28 cellular contexts compared by ENCODE assay signal in the genomic region with DNA sequence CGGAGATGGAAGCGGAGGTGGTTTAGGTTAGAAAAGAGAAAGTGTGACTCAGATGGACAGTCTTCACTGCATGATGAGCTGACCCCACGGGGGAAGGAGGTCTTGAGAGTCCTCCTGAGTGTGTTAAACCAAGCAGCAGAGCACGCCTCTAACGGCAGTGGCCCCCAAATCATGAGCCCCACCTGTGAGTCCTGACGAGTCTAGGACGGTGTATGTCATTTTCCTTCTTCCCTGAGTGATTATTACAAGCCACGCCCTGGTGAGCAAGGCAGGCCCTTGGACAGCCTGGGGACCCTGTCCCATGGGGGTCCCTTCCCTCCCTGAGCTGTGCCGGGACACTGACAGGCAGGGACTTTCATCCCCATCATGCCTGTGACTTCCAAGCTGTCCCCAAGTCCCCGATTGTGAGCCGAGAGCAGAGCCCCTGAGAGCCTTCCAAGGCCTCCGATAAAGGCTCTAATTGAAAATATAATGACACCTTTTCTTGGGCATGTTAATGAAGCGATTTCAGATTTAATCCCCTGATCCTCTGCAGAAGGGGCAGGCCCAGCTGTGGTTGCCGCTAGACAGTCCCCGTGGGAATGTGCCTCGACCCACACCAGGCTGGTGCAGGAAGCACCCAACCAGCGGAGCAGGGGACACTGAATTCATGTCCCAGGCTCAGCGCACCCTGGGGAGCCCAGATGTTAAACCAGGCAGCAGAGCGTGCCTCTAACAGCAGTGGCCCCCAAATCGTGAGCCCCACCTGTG.
"Had no signal": no experiment of that assay in that cellular context is flagged by ENCODE, and none has a peak within 500 bp of the region (broad histone marks: within the 10 kb centered on the region; RNA-seq: fewer than 3 reads in every experiment).

No MANE protein-coding gene starts in this region.

- H3K9me3 ChIP-seq: gastrocnemius medialis, pancreas had no signal

- ATAC-seq: activated CD4-positive, alpha-beta T cell treated with anti-CD3 and anti-CD28 coated beads for 36 hours; activated CD8-positive, alpha-beta memory T cell treated with anti-CD3 and anti-CD28 coated beads, Interleukin-2, amount 10 ng/mL, durations not matched to agents 7 days and 5 days; activated CD8-positive, alpha-beta T cell treated with anti-CD3 and anti-CD28 coated beads, Interleukin-2, amount 10 ng/mL, durations not matched to agents 7 days and 5 days; activated naive CD4-positive, alpha-beta T cell treated with anti-CD3 and anti-CD28 coated beads, Interleukin-2, amount 50 U/mL, for 72 hours; body of pancreas; effector memory CD8-positive, alpha-beta T cell; gastrocnemius medialis; left lung; pancreas; psoas muscle; stimulated activated naive B cell treated with anti-CD40 and anti-IgM and Interleukin-4, amounts not matched to agents 10 μg/mL and 1 μg/mL and 100 μg/mL, for 72 hours had no signal

- H3K4me1 Mint-ChIP-seq: activated CD4-positive, alpha-beta T cell treated with anti-CD3 and anti-CD28 coated beads for 36 hours; activated CD8-positive, alpha-beta memory T cell treated with anti-CD3 and anti-CD28 coated beads, Interleukin-2, amount 10 ng/mL, durations not matched to agents 7 days and 5 days had no signal

- H3K27ac Mint-ChIP-seq: activated CD4-positive, alpha-beta T cell treated with anti-CD3 and anti-CD28 coated beads for 36 hours; activated CD8-positive, alpha-beta memory T cell treated with anti-CD3 and anti-CD28 coated beads, Interleukin-2, amount 10 ng/mL, durations not matched to agents 7 days and 5 days; activated CD8-positive, alpha-beta T cell treated with anti-CD3 and anti-CD28 coated beads, Interleukin-2, amount 10 ng/mL, durations not matched to agents 7 days and 5 days; effector memory CD8-positive, alpha-beta T cell; nephron progenitor cell; stimulated activated naive B cell treated with anti-CD40 and anti-IgM and Interleukin-4, amounts not matched to agents 10 μg/mL and 1 μg/mL and 100 μg/mL, for 72 hours; T-helper 2 cell treated with Interferon-gamma antibody and Interleukin-4, amounts not matched to agents 5 μg/mL and 100 μg/mL, for 36 hours had no signal

- H3K27me3 ChIP-seq: body of pancreas, cardiac muscle cell, dorsolateral prefrontal cortex, gastrocnemius medialis, pancreas, tibial nerve had no signal

- H3K9me3 Mint-ChIP-seq: T-helper 2 cell treated with Interferon-gamma antibody and Interleukin-4, amounts not matched to agents 5 μg/mL and 100 μg/mL, for 36 hours had no signal

- H3K4me3 Mint-ChIP-seq: activated CD4-positive, alpha-beta T cell treated with anti-CD3 and anti-CD28 coated beads for 36 hours; activated CD8-positive, alpha-beta memory T cell treated with anti-CD3 and anti-CD28 coated beads, Interleukin-2, amount 10 ng/mL, durations not matched to agents 7 days and 5 days; activated CD8-positive, alpha-beta T cell treated with anti-CD3 and anti-CD28 coated beads, Interleukin-2, amount 10 ng/mL, durations not matched to agents 7 days and 5 days; effector memory CD8-positive, alpha-beta T cell; nephron progenitor cell; stimulated activated naive B cell treated with anti-CD40 and anti-IgM and Interleukin-4, amounts not matched to agents 10 μg/mL and 1 μg/mL and 100 μg/mL, for 72 hours; T-helper 2 cell treated with Interferon-gamma antibody and Interleukin-4, amounts not matched to agents 5 μg/mL and 100 μg/mL, for 36 hours had no signal

- H3K4me3 ChIP-seq: body of pancreas, cardiac muscle cell, coronary artery, dorsolateral prefrontal cortex, gastrocnemius medialis, left lung, pancreas, psoas muscle, sigmoid colon, tibial nerve had no signal

- H3K27ac ChIP-seq: body of pancreas, cardiac muscle cell, coronary artery, gastrocnemius medialis, left lung, pancreas, psoas muscle, sigmoid colon, tibial nerve had no signal

- H3K36me3 Mint-ChIP-seq: activated CD8-positive, alpha-beta memory T cell treated with anti-CD3 and anti-CD28 coated beads, Interleukin-2, amount 10 ng/mL, durations not matched to agents 7 days and 5 days; stimulated activated naive B cell treated with anti-CD40 and anti-IgM and Interleukin-4, amounts not matched to agents 10 μg/mL and 1 μg/mL and 100 μg/mL, for 72 hours had no signal

- H3K4me1 ChIP-seq: body of pancreas, gastrocnemius medialis, left lung, pancreas, psoas muscle, sigmoid colon, tibial nerve had no signal

- DNase-seq: activated CD4-positive, alpha-beta T cell treated with anti-CD3 and anti-CD28 coated beads for 36 hours; activated CD4-positive, CD25-positive, alpha-beta regulatory T cell; activated CD8-positive, alpha-beta memory T cell treated with anti-CD3 and anti-CD28 coated beads, Interleukin-2, amount 10 ng/mL, durations not matched to agents 7 days and 5 days; activated CD8-positive, alpha-beta T cell treated with anti-CD3 and anti-CD28 coated beads, Interleukin-2, amount 10 ng/mL, durations not matched to agents 7 days and 5 days; activated naive CD4-positive, alpha-beta T cell; activated T-cell treated with anti-CD3 and anti-CD28 coated beads, Interleukin-2, amount 50 U/mL, for 48 hours; body of pancreas; cerebellar nuclear complex; dorsolateral prefrontal cortex; effector memory CD8-positive, alpha-beta T cell; gastrocnemius medialis; kidney glomerular epithelial cell; nephron progenitor cell; nucleus accumbens; pancreas; sigmoid colon; small intestine; stimulated activated CD4-positive, alpha-beta T cell treated with anti-CD3 and anti-CD28 coated beads, Interleukin-15, amount 100 ng/mL, for 24 hours; stimulated activated CD4-positive, alpha-beta T cell treated with anti-CD3 and anti-CD28 coated beads, Interleukin-2, amount 100 ng/mL, for 24 hours; stimulated activated naive B cell treated with anti-CD40 and anti-IgM and Interleukin-4, amounts not matched to agents 10 μg/mL and 1 μg/mL and 100 μg/mL, for 72 hours; T-helper 1 cell had no signal

- H3K27me3 Mint-ChIP-seq: activated CD4-positive, alpha-beta T cell treated with anti-CD3 and anti-CD28 coated beads for 36 hours; activated CD8-positive, alpha-beta memory T cell treated with anti-CD3 and anti-CD28 coated beads, Interleukin-2, amount 10 ng/mL, durations not matched to agents 7 days and 5 days; stimulated activated naive B cell treated with anti-CD40 and anti-IgM and Interleukin-4, amounts not matched to agents 10 μg/mL and 1 μg/mL and 100 μg/mL, for 72 hours had no signal

- FAIRE-seq: pancreas, small intestine had no signal

- H3K36me3 ChIP-seq: cardiac muscle cell, gastrocnemius medialis, left lung, pancreas, sigmoid colon, tibial nerve had no signal
